In genomic region chr13:27449081-27449603, GRCh38 we compare ENCODE assay signal across 8 cellular contexts. TPM values are rescaled to one million over a fixed set of nuclear protein-coding genes. Genes with fewer than 3 reads are reported as not detected.
A peak's percentile ranks its signal among the peaks of the same experiment; 100 is the strongest.
DNase-seq lines count a peak whose midpoint lies in the region; ATAC-seq and TF ChIP-seq lines count a peak whose summit lies in the region.

No MANE protein-coding gene starts in this region.

- H3K79me2 ChIP-seq in GM23338 (replicated peaks; ENCODE audit: insufficient read depth), result peaks cover 43% of the 10 kb centered on the region

- no peak for TF ChIP-seq EP300 in sigmoid colon (IDR thresholded peaks at IDR 0.05)

- H3K9me2 ChIP-seq in GM23338 (ENCODE audit: insufficient read depth), result no peaks in the 10 kb centered on the region

- H3K27ac ChIP-seq in GM23338 (ENCODE audit: low read depth) (peak overlapping the region; percentile 95), SJSA1 (no peak overlapping the region; the same call in 1 of the 2 replicates), sigmoid colon (peak overlapping the region; percentile 95 to 100 (median 98))

- peaks cover 20% of the 10 kb centered on the region; the same call in 2 of the 3 replicates for H3K4me1 Mint-ChIP-seq in GM23338

- peaks cover 15% of the 10 kb centered on the region for H3K4me1 ChIP-seq in GM23338 (ENCODE audit: insufficient read depth)
- peaks cover 13% of the 10 kb centered on the region; the same call in 1 of the 2 replicates for H3K4me1 ChIP-seq in SJSA1 (replicated peaks)
- H3K4me1 ChIP-seq in sigmoid colon, result peaks cover 0 to 37% (median 23%) of the 10 kb centered on the region in 4 donors

- intact Hi-C loops in sigmoid colon (cut with DNase I), result loop anchor here (5.0 kb wide), 1 partner anchor 688 kb away; the partner anchor contains the start of gene PAN3

- H3K27ac Mint-ChIP-seq in GM23338, result peak overlapping the region; percentile 95

- TF ChIP-seq CTCF in GM23338 (conservative IDR thresholded peaks at IDR 0.05; ENCODE audit: low read depth in 2 of 2), result no peak
- no peak for TF ChIP-seq CTCF in fibroblast of the aortic adventitia (IDR thresholded peaks at IDR 0.05; ENCODE audit: insufficient read depth, low read length)
- TF ChIP-seq CTCF in sigmoid colon (IDR thresholded peaks at IDR 0.05), result no peak

- H3K9me3 ChIP-seq in SJSA1 (replicated peaks) (no peaks in the 10 kb centered on the region), sigmoid colon (no peaks in the 10 kb centered on the region)

- peak overlapping the region; percentile 87 for H3K4me3 Mint-ChIP-seq in GM23338

- H3K4me2 ChIP-seq in GM23338, result peak overlapping the region; percentile 79

- no peaks in the 10 kb centered on the region for H4K20me1 ChIP-seq in GM23338 (replicated peaks; ENCODE audit: insufficient read depth)

- WGBS in sigmoid colon, 2 donors, result 39 to 55% methylated on average over 15 of the region's 15 CpGs

- H3K27me3 ChIP-seq in GM23338 (ENCODE audit: insufficient read depth) (no peaks in the 10 kb centered on the region), SJSA1 (replicated peaks) (no peaks in the 10 kb centered on the region), sigmoid colon (no peaks in the 10 kb centered on the region)

- H3K4me3 ChIP-seq in GM23338 (peak overlapping the region; percentile 64), SJSA1 (peak overlapping the region; percentile 83), fibroblast of the aortic adventitia (ENCODE audit: low read depth, low read length) (peak overlapping the region; percentile 97), sigmoid colon (peak overlapping the region; percentile 68 to 98 (median 90))

- H3K9me3 Mint-ChIP-seq in GM23338, result no peaks in the 10 kb centered on the region

- DNase-seq in GM23338 (ENCODE audit: low spot score), result peak; percentile 22
- DNase-seq in SJSA1 (ENCODE audit: low read depth in 1 of 2, low spot score in 2 of 2), result no peak
- DNase-seq in fibroblast of the aortic adventitia (ENCODE audit: low read depth), result no peak
- no peak for DNase-seq in sigmoid colon
- no peak for DNase-seq in A172 (ENCODE audit: low spot score)
- no peak for DNase-seq in NCI-H2107 (lab: John Stamatoyannopoulos, UW)

- H3F3A ChIP-seq in GM23338 (replicated peaks; ENCODE audit: low read depth), result peaks cover 8% of the 10 kb centered on the region

- ATAC-seq in GM23338 (no peak), HG02588 (IDR thresholded peaks at IDR 0.05; ENCODE audit: unreplicated experiment) (no peak), GM18498 (IDR thresholded peaks at IDR 0.05; ENCODE audit: unreplicated experiment) (no peak)

- H3K27me3 Mint-ChIP-seq in GM23338 (ENCODE audit: insufficient read depth, low read depth, poor library complexity), result peaks cover 10% of the 10 kb centered on the region

- no peaks in the 10 kb centered on the region for H3K36me3 Mint-ChIP-seq in GM23338 (ENCODE audit: low read depth)

- H2AFZ ChIP-seq in GM23338, result no peak overlapping the region

- TF ChIP-seq POLR2A in sigmoid colon (IDR thresholded peaks at IDR 0.05), result no peak

- no peaks in the 10 kb centered on the region for H3K36me3 ChIP-seq in GM23338 (ENCODE audit: insufficient read depth)
- H3K36me3 ChIP-seq in SJSA1, result no peaks in the 10 kb centered on the region
- peaks cover 0 to 8% (median 0%) of the 10 kb centered on the region in 4 donors for H3K36me3 ChIP-seq in sigmoid colon

TF ChIP-seq in GM23338, 12 proteins besides CTCF, POLR2A, EP300 and RAD21 (continues in another document):
- TF ChIP-seq CREB1 (CRISPR knock-in tag; IDR thresholded peaks at IDR 0.05; ENCODE audit: low read depth) (no peak), EZH2phosphoT487 (IDR thresholded peaks at IDR 0.05; ENCODE audit: unreplicated experiment) (no peak), REST (IDR thresholded peaks at IDR 0.05; ENCODE audit: unreplicated experiment) (no peak)

RNA-seq across cellular contexts. Expression of gene MTIF3, which starts 1.2 kb away (rescaled TPM):
- total RNA-seq in GM23338 (2014; rRNA removed; shearing (Covaris generic)), result 33.0 and 47.2 TPM in 2 replicates
- polyA plus RNA-seq in GM23338 (2016; fragmentation: Nextera tagmentation; extraction: Ambion mirVana), result 148 and 152 TPM in 2 replicates
- total RNA-seq in SJSA1 (2014; rRNA removed; shearing (Covaris generic)), result 16.9 and 26.9 TPM in 2 replicates
- total RNA-seq in fibroblast of the aortic adventitia (ENCODE audit: low replicate concordance), result 68.0 and 86.5 TPM in 2 replicates
- 100 to 1,000 TPM in 1 of 4 donors, 10 to 100 TPM in 3; 64.3 to 102 (median 74.4) TPM for total RNA-seq in sigmoid colon
- polyA plus RNA-seq in sigmoid colon, result 100 to 1,000 TPM in 1 of 3 donors, 10 to 100 TPM in 2; 72.9 to 125 (median 86.5) TPM
- total RNA-seq in A172 (2014; rRNA removed; shearing (Covaris generic)), result 77.4 and 113 TPM in 2 replicates

RNA-seq across cellular contexts. Expression of gene GTF3A, which starts 24.7 kb away (rescaled TPM):
- total RNA-seq in GM23338 (2014; rRNA removed; shearing (Covaris generic)), result 109 and 206 TPM in 2 replicates
- polyA plus RNA-seq in GM23338 (2016; fragmentation: Nextera tagmentation; extraction: Ambion mirVana), result 174 and 190 TPM in 2 replicates
- total RNA-seq in SJSA1 (2014; rRNA removed; shearing (Covaris generic)), result 58.8 and 106 TPM in 2 replicates
- total RNA-seq in fibroblast of the aortic adventitia (ENCODE audit: low replicate concordance), result 46.6 and 190 TPM in 2 replicates
- 100 to 1,000 TPM; 135 to 172 (median 154) TPM for total RNA-seq in sigmoid colon
- polyA plus RNA-seq in sigmoid colon, result 100 to 1,000 TPM in 1 of 3 donors, 10 to 100 TPM in 2; 76.3 to 113 (median 87.1) TPM
- 150 and 155 TPM in 2 replicates for total RNA-seq in A172 (2014; rRNA removed; shearing (Covaris generic))
